ENCODE assay signal across 8 cellular contexts in the genomic region with DNA sequence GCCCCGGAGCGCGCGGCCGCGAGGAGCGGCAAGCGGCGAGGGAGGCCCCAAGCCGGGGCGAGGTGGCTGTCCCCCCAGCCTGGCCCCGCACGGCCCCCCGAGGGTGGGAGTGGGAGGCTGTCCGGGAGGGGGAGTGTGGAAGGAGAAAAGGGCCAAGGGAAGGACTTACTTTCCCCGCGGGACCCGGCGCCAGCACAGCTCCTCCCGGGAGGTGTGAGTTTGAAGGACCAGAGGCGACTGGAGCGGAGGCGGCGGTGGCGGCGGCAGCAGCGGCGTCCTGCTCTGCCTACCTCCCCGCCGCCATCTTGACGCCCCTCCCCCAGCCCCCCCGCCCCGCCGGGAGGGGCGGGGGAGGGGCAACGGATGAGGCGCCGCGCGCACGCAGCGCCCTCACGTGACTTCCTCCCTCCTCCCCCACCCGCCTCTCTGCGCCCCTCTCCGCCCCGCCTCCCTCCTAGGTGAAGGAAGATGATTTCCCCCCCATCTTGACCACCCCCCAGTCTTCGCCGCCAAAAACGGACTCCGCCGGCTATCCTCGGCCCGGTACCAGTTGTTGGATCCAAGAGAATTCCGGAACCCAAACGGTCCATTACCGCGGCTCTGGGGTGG. TPM values are rescaled to one million over a fixed set of nuclear protein-coding genes. Genes with fewer than 3 reads are reported as not detected.
DNase-seq lines count a peak whose midpoint lies in the region; ATAC-seq and TF ChIP-seq lines count a peak whose summit lies in the region.

TSS of gene SBNO1 (minus strand) at position 316 of the 609 bp plus-strand sequence. CDS start 14,406 bp downstream, outside the sequence.

- peak; percentile 70 for DNase-seq in A172 (ENCODE audit: low spot score)
- peak; percentile 79 for DNase-seq in NCI-H446 treated with DMSO at 0.1 percent for 48 hours (lab: John Stamatoyannopoulos, UW)
- DNase-seq in choroid plexus epithelial cell (ENCODE audit: low read depth), result peak; percentile 92
- DNase-seq in left kidney (ENCODE audit: low read depth, low spot score), result peak; percentile 96
- peak; percentile 89 to 90 for DNase-seq in stimulated activated CD4-positive, alpha-beta T cell treated with anti-CD3 and anti-CD28 coated beads, Interleukin-2, amount 100 ng/mL, for 24 hours

- H3K4me3 ChIP-seq in choroid plexus epithelial cell (ENCODE audit: low read depth, low read length), result peak within 1 kb of the TSS; percentile 87

- TF ChIP-seq CTCF in choroid plexus epithelial cell (conservative IDR thresholded peaks at IDR 0.05; ENCODE audit: low read depth, low read length), result no peak

- ATAC-seq in GM18868 (IDR thresholded peaks at IDR 0.05; ENCODE audit: unreplicated experiment), result peak; percentile 39
- ATAC-seq in HG03139 (IDR thresholded peaks at IDR 0.05; ENCODE audit: unreplicated experiment), result peak; percentile 32
- peak; percentile 42 to 47 for ATAC-seq in activated CD4-positive, CD25-positive, alpha-beta regulatory T cell treated with anti-CD3 and anti-CD28 coated beads, Interleukin-2, amount 50 U/mL, for 24 hours

RNA-seq across cellular contexts. Expression of gene SBNO1, which starts in this region (rescaled TPM):
- 26.8 and 39.2 TPM in 2 replicates for total RNA-seq in A172 (2014; rRNA removed; shearing (Covaris generic))

Comparison
In these comparisons a context has a peak if more than half of its experiments do, and no peak if none do; other contexts are left out.
1. Peak in every context shown above with its lines: DNase-seq, ATAC-seq and H3K4me3 ChIP-seq.